Comparison of ENCODE assay signal across 27 cellular contexts in the genomic region with DNA sequence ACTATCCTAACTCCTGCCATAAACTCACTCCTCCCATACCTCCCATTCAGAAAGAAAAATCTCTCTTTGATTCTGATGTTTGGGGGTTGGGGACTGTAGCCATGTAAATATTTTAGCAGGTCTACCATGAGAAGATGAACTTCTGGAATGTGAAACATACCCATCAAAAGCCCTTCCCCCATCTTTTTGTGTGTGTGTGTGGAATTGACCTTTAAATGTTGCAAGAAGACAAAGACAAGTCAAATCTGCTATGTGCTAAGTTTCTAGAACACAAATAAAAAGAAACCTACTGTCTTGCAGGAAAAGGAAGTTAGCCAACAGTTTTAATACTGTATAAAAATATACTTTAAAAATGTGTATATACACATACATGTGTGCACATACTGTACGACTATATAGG. TPM values are rescaled to one million over a fixed set of nuclear protein-coding genes. Genes with fewer than 3 reads are reported as not detected.
"Had no signal": no experiment of that assay in that cellular context is flagged by ENCODE, and none has a peak within 500 bp of the region (broad histone marks: within the 10 kb centered on the region; RNA-seq: fewer than 3 reads in every experiment).

No MANE protein-coding gene starts in this region.

- H3K4me1 Mint-ChIP-seq: activated B cell treated with CpG ODN at 0.5 μM for 24 hours; activated CD4-positive, alpha-beta T cell treated with anti-CD3 and anti-CD28 coated beads for 36 hours; natural killer cell had no signal

- H3K27ac ChIP-seq: gastrocnemius medialis, ovary, psoas muscle, right atrium auricular region, stomach, suprapubic skin, tibial nerve had no signal

- H3K9me3 Mint-ChIP-seq: activated B cell treated with CpG ODN at 0.5 μM for 24 hours; activated T-cell treated with anti-CD3 and anti-CD28 coated beads, Interleukin-2, amount 50 U/mL, for 24 hours; natural killer cell had no signal

- H3K27me3 Mint-ChIP-seq: activated B cell treated with CpG ODN at 0.5 μM for 24 hours; activated CD4-positive, alpha-beta T cell treated with anti-CD3 and anti-CD28 coated beads for 36 hours; activated T-cell treated with anti-CD3 and anti-CD28 coated beads, Interleukin-2, amount 50 U/mL, for 24 hours had no signal

- DNase-seq: activated B cell treated with CpG ODN at 0.5 μM for 24 hours; activated CD4-positive, alpha-beta T cell treated with anti-CD3 and anti-CD28 coated beads for 36 hours; activated CD4-positive, alpha-beta T cell treated with anti-CD3 and anti-CD28 coated beads, Interleukin-2, amount 50 U/mL, for 4 hours; activated CD8-positive, alpha-beta memory T cell treated with anti-CD3 and anti-CD28 coated beads for 24 hours; activated CD8-positive, alpha-beta memory T cell treated with anti-CD3 and anti-CD28 coated beads, Interleukin-2, amount 50 U/mL, for 4 hours; activated naive CD4-positive, alpha-beta T cell treated with Interleukin-2 at 50 U/mL for 16 hours; activated T-cell treated with anti-CD3 and anti-CD28 coated beads, Interleukin-2, amount 50 U/mL, for 24 hours; amygdala; dermis blood vessel endothelial cell; effector CD8-positive, alpha-beta T cell; gastrocnemius medialis; hippocampal formation; left ventricle myocardium superior; mammary epithelial cell; midbrain; natural killer cell; ovary; psoas muscle; stimulated activated CD4-positive, alpha-beta T cell treated with anti-CD3 and anti-CD28 coated beads, Interleukin-4, amount 100 ng/mL, for 4 hours; stomach; T-helper 1 cell; T-helper 9 cell had no signal

- H3K27ac Mint-ChIP-seq: activated B cell treated with CpG ODN at 0.5 μM for 24 hours, natural killer cell had no signal

- H3K4me3 Mint-ChIP-seq: activated B cell treated with CpG ODN at 0.5 μM for 24 hours; activated CD4-positive, alpha-beta T cell treated with anti-CD3 and anti-CD28 coated beads for 36 hours; activated T-cell treated with anti-CD3 and anti-CD28 coated beads, Interleukin-2, amount 50 U/mL, for 24 hours; natural killer cell had no signal

- ATAC-seq: activated CD4-positive, alpha-beta T cell treated with anti-CD3 and anti-CD28 coated beads for 36 hours; gastrocnemius medialis; left ventricle myocardium superior; natural killer cell; psoas muscle had no signal

RNA-seq across cellular contexts. Expression of a gene that starts 29.7 kb away (rescaled TPM):
- total RNA-seq: activated CD4-positive, alpha-beta T cell treated with anti-CD3 and anti-CD28 coated beads for 36 hours; dermis blood vessel endothelial cell; left ventricle myocardium superior; right atrium auricular region had no signal
- polyA plus RNA-seq: esophagus, mammary epithelial cell, ovary, stomach, urinary bladder had no signal
